Comparison of ENCODE assay signal across 26 cellular contexts in the genomic region with DNA sequence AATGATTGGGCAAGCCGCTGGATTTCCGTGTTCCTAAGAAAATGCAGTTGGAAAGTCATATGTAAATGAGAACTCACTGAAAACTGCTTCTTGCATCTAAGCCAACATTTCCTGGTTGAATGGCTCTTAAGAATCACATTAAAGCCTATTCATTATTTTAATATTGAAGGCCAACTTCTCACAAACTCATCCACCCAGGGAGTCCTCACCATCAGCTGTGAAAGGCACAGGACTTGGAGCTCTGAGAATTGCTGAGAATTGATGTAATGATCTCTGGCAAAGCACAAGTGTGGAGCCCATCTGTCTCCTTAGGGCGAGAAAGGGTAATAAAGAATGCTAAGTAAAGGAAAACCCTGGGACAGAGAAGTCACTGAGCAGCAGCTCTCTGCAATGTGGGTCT. TPM values are rescaled to one million over a fixed set of nuclear protein-coding genes. Genes with fewer than 3 reads are reported as not detected.
DNase-seq lines count a peak whose midpoint lies in the region; TF ChIP-seq lines count a peak whose summit lies in the region.
"Had no signal": no experiment of that assay in that cellular context is flagged by ENCODE, and none has a peak within 500 bp of the region (broad histone marks: within the 10 kb centered on the region; RNA-seq: fewer than 3 reads in every experiment).

No MANE protein-coding gene starts in this region.

- H3K79me1 ChIP-seq in neuronal stem cell (ENCODE audit: low read depth, low read length): no peaks in the 10 kb centered on the region

- no peak overlapping the region for H3K4ac ChIP-seq in neuronal stem cell (ENCODE audit: low read length)

- H4K91ac ChIP-seq in neuronal stem cell (ENCODE audit: low read depth, low read length, poor library complexity): no peak overlapping the region

- no peak overlapping the region for H4K8ac ChIP-seq in neuronal stem cell (ENCODE audit: low read depth, low read length)

- H3K27ac ChIP-seq in neuronal stem cell (replicated peaks; ENCODE audit: low read length) (no peak overlapping the region), prostate gland (no peak overlapping the region)
- H3K27ac ChIP-seq: C4-2B, lower lobe of right lung, Peyer's patch had no signal

- no peak overlapping the region for H2BK120ac ChIP-seq in neuronal stem cell (ENCODE audit: low read depth, low read length)

- no peak overlapping the region for H3K9ac ChIP-seq in neuronal stem cell (ENCODE audit: low read depth, low read length, poor library complexity)

- no peak overlapping the region for H2BK12ac ChIP-seq in neuronal stem cell (ENCODE audit: low read length)

- no peak for TF ChIP-seq POLR2A in prostate gland (IDR thresholded peaks at IDR 0.05)

- WGBS in neuronal stem cell (ENCODE audit: extremely low coverage in 2 of 2, insufficient read length in 2 of 2, insufficient replicate concordance in 1 of 2), 2 donors: no CpG with 5 or more reads among the region's 3 CpGs
- WGBS in prostate gland: 40% methylated on average over 3 of the region's 3 CpGs

- H3K27me3 ChIP-seq in neuronal stem cell (ENCODE audit: control insufficient read depth in 3 of 3, insufficient read depth in 3 of 3, low read depth in 1 of 3, low read length in 3 of 3) (no peaks in the 10 kb centered on the region), prostate gland (replicated peaks; ENCODE audit: insufficient read depth) (no peaks in the 10 kb centered on the region)
- H3K27me3 ChIP-seq: Peyer's patch had no signal

- H3K4me3 ChIP-seq in neuronal stem cell (ENCODE audit: low read length in 2 of 2): no peak overlapping the region
- H3K4me3 ChIP-seq in prostate gland: no peak overlapping the region
- H3K4me3 ChIP-seq: lower lobe of right lung, Peyer's patch had no signal

- no peak overlapping the region for H3K18ac ChIP-seq in neuronal stem cell (ENCODE audit: low read length)

- no peak overlapping the region for H2BK5ac ChIP-seq in neuronal stem cell (ENCODE audit: low read length)

- H3K14ac ChIP-seq in neuronal stem cell (ENCODE audit: low read length): no peak overlapping the region

- no peak overlapping the region for H2AK5ac ChIP-seq in neuronal stem cell (ENCODE audit: low read depth, low read length)

- no peak for TF ChIP-seq CTCF in prostate gland (IDR thresholded peaks at IDR 0.05)

- no peak overlapping the region for H3K4me2 ChIP-seq in neuronal stem cell (ENCODE audit: insufficient read depth, low read length, poor library complexity, severe bottlenecking)

- no peaks in the 10 kb centered on the region for H3K36me3 ChIP-seq in neuronal stem cell (replicated peaks in 1 of 2; ENCODE audit: control insufficient read depth in 2 of 2, insufficient read depth in 2 of 2, low read length in 2 of 2)
- H3K36me3 ChIP-seq in prostate gland: no peaks in the 10 kb centered on the region
- H3K36me3 ChIP-seq: lower lobe of right lung, Peyer's patch had no signal

- DNase-seq in G401 (ENCODE audit: low spot score) (peak; percentile 31), NCI-H524 treated with DMSO at 0.1 percent for 48 hours (lab: John Stamatoyannopoulos, UW) (peak; percentile 33), fibroblast of gingiva (ENCODE audit: low read depth) (peak; percentile 19), neuronal stem cell (ENCODE audit: low spot score) (no peak), prostate gland (ENCODE audit: low spot score) (no peak)
- DNase-seq in stimulated activated CD4-positive, alpha-beta T cell treated with anti-CD3 and anti-CD28 coated beads, Interleukin-15, amount 100 ng/mL, for 24 hours: no peak
- DNase-seq in stimulated activated CD4-positive, alpha-beta T cell treated with anti-CD3 and anti-CD28 coated beads, Interleukin-4, amount 100 ng/mL, for 24 hours: no peak
- DNase-seq: activated CD4-positive, alpha-beta T cell treated with anti-CD3 and anti-CD28 coated beads for 1 hour; activated CD8-positive, alpha-beta T cell treated with anti-CD3 and anti-CD28 coated beads for 36 hours; activated gamma-delta T cell; activated T-cell treated with anti-CD3 and anti-CD28 coated beads for 4 hours; Calu3; effector CD8-positive, alpha-beta T cell; erythroblast; foreskin melanocyte; IMR-90; islet precursor cell; lower lobe of right lung; NCI-H1105; NCI-H2029; NCI-H510A; Peyer's patch; SIG-M5; stimulated activated CD4-positive, alpha-beta T cell treated with anti-CD3 and anti-CD28 coated beads, Interleukin-2, amount 100 ng/mL, for 48 hours; T-cell had no signal

- H3K23ac ChIP-seq in neuronal stem cell (ENCODE audit: low read depth, low read length, poor library complexity): no peak overlapping the region

- H3K4me1 ChIP-seq in neuronal stem cell (ENCODE audit: control insufficient read depth in 2 of 2, insufficient read depth in 1 of 2, low read depth in 1 of 2, low read length in 2 of 2) (peaks cover 16 to 27% of the 10 kb centered on the region in 2 donors), prostate gland (replicated peaks) (no peaks in the 10 kb centered on the region)
- H3K4me1 ChIP-seq: Peyer's patch had no signal

- in situ Hi-C loops in G401 (cut with HindIII; ENCODE audit: low sequenced_read_pairs): no loop called here

- H3K9me3 ChIP-seq in neuronal stem cell (replicated peaks in 1 of 2; ENCODE audit: control insufficient read depth in 2 of 2, insufficient read depth in 1 of 2, low read depth in 1 of 2, low read length in 2 of 2) (peaks cover 0 to 8% of the 10 kb centered on the region in 2 donors), prostate gland (no peaks in the 10 kb centered on the region)
- H3K9me3 ChIP-seq: lower lobe of right lung, Peyer's patch had no signal

- peak overlapping the region; percentile 36 for H2AFZ ChIP-seq in neuronal stem cell (ENCODE audit: low read length)

- no peak overlapping the region for H2BK15ac ChIP-seq in neuronal stem cell (ENCODE audit: low read length)

- intact Hi-C loops in prostate gland (cut with DNase I): no loop called here

RNA-seq across cellular contexts. Expression of a gene that starts 55.9 kb away (rescaled TPM):
- total RNA-seq in G401 (2014; rRNA removed; shearing (Covaris generic)): not detected in 2 replicates
- polyA plus RNA-seq in neuronal stem cell (2013, experiment 1 of 2): 1.3 TPM
- polyA plus RNA-seq in neuronal stem cell (2013, experiment 2 of 2): 1.3 TPM
- total RNA-seq in prostate gland: 100 to 1,000 TPM in 1 of 2 donors, 10 to 100 TPM in 1; 41.0 to 126 TPM
- total RNA-seq: activated CD8-positive, alpha-beta T cell treated with anti-CD3 and anti-CD28 coated beads for 36 hours; Calu3 had no signal

Comparison
In these comparisons a context has a peak if more than half of its experiments do, and no peak if none do; other contexts are left out.
1. DNase-seq: peak in G401 (single experiment), NCI-H524 treated with DMSO at 0.1 percent for 48 hours (single experiment) and fibroblast of gingiva (single experiment); none in neuronal stem cell (single experiment), stimulated activated CD4-positive, alpha-beta T cell treated with anti-CD3 and anti-CD28 coated beads, Interleukin-15, amount 100 ng/mL, for 24 hours (single experiment), prostate gland (single experiment) and stimulated activated CD4-positive, alpha-beta T cell treated with anti-CD3 and anti-CD28 coated beads, Interleukin-4, amount 100 ng/mL, for 24 hours (single experiment).
2. RNA of a gene that starts 55.9 kb away (total RNA-seq): 41.0 to 126 TPM in prostate gland; not detected in G401; every median in the first group is over 10 times any median in the second.